1 cellular context compared by ENCODE assay signal in the genomic region with DNA sequence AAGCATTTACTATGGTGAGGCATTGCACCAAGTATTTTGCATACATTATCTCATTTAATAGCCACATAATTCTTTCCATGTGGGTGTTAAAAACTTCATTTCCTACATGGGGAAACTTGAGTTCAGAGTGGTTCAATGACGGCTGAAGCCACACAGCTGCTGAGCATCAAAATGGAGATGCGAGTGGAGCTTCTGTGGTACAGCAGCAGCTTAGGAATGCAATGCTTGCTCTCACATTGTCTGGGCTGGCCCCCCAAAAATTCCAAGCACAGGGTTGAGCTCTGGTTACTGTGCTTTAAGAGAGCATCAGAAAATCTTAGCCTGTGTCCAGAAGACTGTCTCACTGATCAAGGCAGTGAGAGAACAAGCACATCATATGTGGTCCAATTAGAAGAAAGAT.
TF ChIP-seq lines count a peak whose summit lies in the region.

No MANE protein-coding gene starts in this region.

TF ChIP-seq in GM23338, 12 proteins besides CTCF, POLR2A, EP300 and RAD21 (continued from another document):
- TF ChIP-seq, protein P1, sequence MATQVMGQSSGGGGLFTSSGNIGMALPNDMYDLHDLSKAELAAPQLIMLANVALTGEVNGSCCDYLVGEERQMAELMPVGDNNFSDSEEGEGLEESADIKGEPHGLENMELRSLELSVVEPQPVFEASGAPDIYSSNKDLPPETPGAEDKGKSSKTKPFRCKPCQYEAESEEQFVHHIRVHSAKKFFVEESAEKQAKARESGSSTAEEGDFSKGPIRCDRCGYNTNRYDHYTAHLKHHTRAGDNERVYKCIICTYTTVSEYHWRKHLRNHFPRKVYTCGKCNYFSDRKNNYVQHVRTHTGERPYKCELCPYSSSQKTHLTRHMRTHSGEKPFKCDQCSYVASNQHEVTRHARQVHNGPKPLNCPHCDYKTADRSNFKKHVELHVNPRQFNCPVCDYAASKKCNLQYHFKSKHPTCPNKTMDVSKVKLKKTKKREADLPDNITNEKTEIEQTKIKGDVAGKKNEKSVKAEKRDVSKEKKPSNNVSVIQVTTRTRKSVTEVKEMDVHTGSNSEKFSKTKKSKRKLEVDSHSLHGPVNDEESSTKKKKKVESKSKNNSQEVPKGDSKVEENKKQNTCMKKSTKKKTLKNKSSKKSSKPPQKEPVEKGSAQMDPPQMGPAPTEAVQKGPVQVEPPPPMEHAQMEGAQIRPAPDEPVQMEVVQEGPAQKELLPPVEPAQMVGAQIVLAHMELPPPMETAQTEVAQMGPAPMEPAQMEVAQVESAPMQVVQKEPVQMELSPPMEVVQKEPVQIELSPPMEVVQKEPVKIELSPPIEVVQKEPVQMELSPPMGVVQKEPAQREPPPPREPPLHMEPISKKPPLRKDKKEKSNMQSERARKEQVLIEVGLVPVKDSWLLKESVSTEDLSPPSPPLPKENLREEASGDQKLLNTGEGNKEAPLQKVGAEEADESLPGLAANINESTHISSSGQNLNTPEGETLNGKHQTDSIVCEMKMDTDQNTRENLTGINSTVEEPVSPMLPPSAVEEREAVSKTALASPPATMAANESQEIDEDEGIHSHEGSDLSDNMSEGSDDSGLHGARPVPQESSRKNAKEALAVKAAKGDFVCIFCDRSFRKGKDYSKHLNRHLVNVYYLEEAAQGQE (IDR thresholded peaks at IDR 0.05; ENCODE audit: unreplicated experiment): no peak
- no peak for TF ChIP-seq POLR2AphosphoS5 (IDR thresholded peaks at IDR 0.05; ENCODE audit: low read depth)
- TF ChIP-seq ZNF114 (CRISPR knock-in tag; IDR thresholded peaks at IDR 0.05): no peak
- no peak for TF ChIP-seq EZH2 (IDR thresholded peaks at IDR 0.05; ENCODE audit: low read depth, unreplicated experiment)
- no peak for TF ChIP-seq JUNB (IDR thresholded peaks at IDR 0.05; ENCODE audit: unreplicated experiment)
- TF ChIP-seq EZH2phosphoT487 (IDR thresholded peaks at IDR 0.05; ENCODE audit: unreplicated experiment): no peak
- TF ChIP-seq, protein P2, sequence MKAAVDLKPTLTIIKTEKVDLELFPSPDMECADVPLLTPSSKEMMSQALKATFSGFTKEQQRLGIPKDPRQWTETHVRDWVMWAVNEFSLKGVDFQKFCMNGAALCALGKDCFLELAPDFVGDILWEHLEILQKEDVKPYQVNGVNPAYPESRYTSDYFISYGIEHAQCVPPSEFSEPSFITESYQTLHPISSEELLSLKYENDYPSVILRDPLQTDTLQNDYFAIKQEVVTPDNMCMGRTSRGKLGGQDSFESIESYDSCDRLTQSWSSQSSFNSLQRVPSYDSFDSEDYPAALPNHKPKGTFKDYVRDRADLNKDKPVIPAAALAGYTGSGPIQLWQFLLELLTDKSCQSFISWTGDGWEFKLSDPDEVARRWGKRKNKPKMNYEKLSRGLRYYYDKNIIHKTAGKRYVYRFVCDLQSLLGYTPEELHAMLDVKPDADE (IDR thresholded peaks at IDR 0.05): no peak
